In genomic region chr14:35213869-35214387, GRCh38 we compare ENCODE assay signal across 11 cellular contexts.
DNase-seq lines count a peak whose midpoint lies in the region; ATAC-seq and TF ChIP-seq lines count a peak whose summit lies in the region.
"Had no signal": no experiment of that assay in that cellular context is flagged by ENCODE, and none has a peak within 500 bp of the region (broad histone marks: within the 10 kb centered on the region; RNA-seq: fewer than 3 reads in every experiment).

No MANE protein-coding gene starts in this region.

- H3K4me1 ChIP-seq in BE2C: no peaks in the 10 kb centered on the region

- peak; percentile 15 for DNase-seq in AG10803 (ENCODE audit: low read depth)
- DNase-seq in HS-5 (ENCODE audit: low read depth): peak; percentile 24
- DNase-seq in WTC11 (ENCODE audit: low spot score): no peak
- DNase-seq in iris pigment epithelial cell (ENCODE audit: low read depth): peak; percentile 72
- DNase-seq in DMS79 treated with DMSO at 0.1 percent for 48 hours (lab: John Stamatoyannopoulos, UW): no peak
- no peak for DNase-seq in BE2C
- DNase-seq: activated CD4-positive, alpha-beta T cell treated with anti-CD3 and anti-CD28 coated beads, Interleukin-2, amount 50 U/mL, for 48 hours; NCI-H1092; SIG-M5 had no signal

- no peak overlapping the region for H3K4me3 Mint-ChIP-seq in WTC11

- peaks cover 7% of the 10 kb centered on the region for H3K4me1 Mint-ChIP-seq in WTC11

- H3K36me3 Mint-ChIP-seq in WTC11: no peaks in the 10 kb centered on the region

- H3K4me3 ChIP-seq in AG10803 (ENCODE audit: low read length) (no peak overlapping the region), BE2C (ENCODE audit: low read depth, low read length) (no peak overlapping the region)

- H3K27me3 ChIP-seq in BE2C: no peaks in the 10 kb centered on the region

- H3K36me3 ChIP-seq in BE2C: no peaks in the 10 kb centered on the region

- CTCF ChIA-PET in WTC11 (lab: Charles Lee): no interaction called here

- TF ChIP-seq CTCF in AG10803 (conservative IDR thresholded peaks at IDR 0.05; ENCODE audit: low read length) (no peak), WTC11 (IDR thresholded peaks at IDR 0.05) (no peak), BE2C (IDR thresholded peaks at IDR 0.05; ENCODE audit: low read depth, low read length) (no peak)

- peak overlapping the region; percentile 55; the same call in 1 of the 2 replicates for H3K27ac Mint-ChIP-seq in WTC11

- POLR2A ChIA-PET in WTC11 (lab: Charles Lee): no interaction called here

- ATAC-seq in WTC11: no peak
- no peak for ATAC-seq in GM21360 (IDR thresholded peaks at IDR 0.05; ENCODE audit: unreplicated experiment)
- no peak for ATAC-seq in GM18505 (IDR thresholded peaks at IDR 0.05; ENCODE audit: unreplicated experiment)

- no peaks in the 10 kb centered on the region for H3K9me3 ChIP-seq in BE2C

- no peaks in the 10 kb centered on the region for H3K27me3 Mint-ChIP-seq in WTC11 (ENCODE audit: low read depth)

- TF ChIP-seq POLR2A in GM18505 (IDR thresholded peaks at IDR 0.05; ENCODE audit: borderline replicate concordance, extremely low read depth, insufficient read depth, insufficient read length): no peak

- no peaks in the 10 kb centered on the region for H3K9me3 Mint-ChIP-seq in WTC11

TF ChIP-seq in WTC11, 78 proteins besides CTCF, POLR2A, EP300 and RAD21:
- TF ChIP-seq CREM (CRISPR knock-in tag; IDR thresholded peaks at IDR 0.05): no peak
- TF ChIP-seq NR2C2 (CRISPR knock-in tag; IDR thresholded peaks at IDR 0.05): no peak
- TF ChIP-seq RELA (CRISPR knock-in tag; IDR thresholded peaks at IDR 0.05; ENCODE audit: borderline replicate concordance): no peak
- no peak for TF ChIP-seq FOXJ3 (CRISPR knock-in tag; IDR thresholded peaks at IDR 0.05; ENCODE audit: borderline replicate concordance)
- no peak for TF ChIP-seq USF2 (CRISPR knock-in tag; IDR thresholded peaks at IDR 0.05)
- TF ChIP-seq PRRX2 (CRISPR knock-in tag; IDR thresholded peaks at IDR 0.05): no peak
- TF ChIP-seq, protein P1, sequence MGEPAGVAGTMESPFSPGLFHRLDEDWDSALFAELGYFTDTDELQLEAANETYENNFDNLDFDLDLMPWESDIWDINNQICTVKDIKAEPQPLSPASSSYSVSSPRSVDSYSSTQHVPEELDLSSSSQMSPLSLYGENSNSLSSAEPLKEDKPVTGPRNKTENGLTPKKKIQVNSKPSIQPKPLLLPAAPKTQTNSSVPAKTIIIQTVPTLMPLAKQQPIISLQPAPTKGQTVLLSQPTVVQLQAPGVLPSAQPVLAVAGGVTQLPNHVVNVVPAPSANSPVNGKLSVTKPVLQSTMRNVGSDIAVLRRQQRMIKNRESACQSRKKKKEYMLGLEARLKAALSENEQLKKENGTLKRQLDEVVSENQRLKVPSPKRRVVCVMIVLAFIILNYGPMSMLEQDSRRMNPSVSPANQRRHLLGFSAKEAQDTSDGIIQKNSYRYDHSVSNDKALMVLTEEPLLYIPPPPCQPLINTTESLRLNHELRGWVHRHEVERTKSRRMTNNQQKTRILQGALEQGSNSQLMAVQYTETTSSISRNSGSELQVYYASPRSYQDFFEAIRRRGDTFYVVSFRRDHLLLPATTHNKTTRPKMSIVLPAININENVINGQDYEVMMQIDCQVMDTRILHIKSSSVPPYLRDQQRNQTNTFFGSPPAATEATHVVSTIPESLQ (CRISPR knock-in tag; IDR thresholded peaks at IDR 0.05): no peak
- TF ChIP-seq KAT7 (CRISPR knock-in tag; IDR thresholded peaks at IDR 0.05; ENCODE audit: borderline replicate concordance): no peak
- TF ChIP-seq MXD4 (CRISPR knock-in tag; IDR thresholded peaks at IDR 0.05; ENCODE audit: borderline replicate concordance): no peak
- TF ChIP-seq ERG (CRISPR knock-in tag; IDR thresholded peaks at IDR 0.05): no peak
- no peak for TF ChIP-seq ZNF396 (CRISPR knock-in tag; IDR thresholded peaks at IDR 0.05; ENCODE audit: borderline replicate concordance)
- TF ChIP-seq ELF4 (CRISPR knock-in tag; IDR thresholded peaks at IDR 0.05; ENCODE audit: low read depth): no peak
TF ChIP-seq in WTC11: peak in this region for 0.

Comparison
In these comparisons a context has a peak if more than half of its experiments do, and no peak if none do; other contexts are left out.
1. DNase-seq: peak in AG10803 (single experiment), HS-5 (single experiment) and iris pigment epithelial cell (single experiment); none in WTC11 (single experiment), DMS79 treated with DMSO at 0.1 percent for 48 hours (single experiment) and BE2C (single experiment).